Comparison of ENCODE assay signal across 8 cellular contexts in the genomic region with DNA sequence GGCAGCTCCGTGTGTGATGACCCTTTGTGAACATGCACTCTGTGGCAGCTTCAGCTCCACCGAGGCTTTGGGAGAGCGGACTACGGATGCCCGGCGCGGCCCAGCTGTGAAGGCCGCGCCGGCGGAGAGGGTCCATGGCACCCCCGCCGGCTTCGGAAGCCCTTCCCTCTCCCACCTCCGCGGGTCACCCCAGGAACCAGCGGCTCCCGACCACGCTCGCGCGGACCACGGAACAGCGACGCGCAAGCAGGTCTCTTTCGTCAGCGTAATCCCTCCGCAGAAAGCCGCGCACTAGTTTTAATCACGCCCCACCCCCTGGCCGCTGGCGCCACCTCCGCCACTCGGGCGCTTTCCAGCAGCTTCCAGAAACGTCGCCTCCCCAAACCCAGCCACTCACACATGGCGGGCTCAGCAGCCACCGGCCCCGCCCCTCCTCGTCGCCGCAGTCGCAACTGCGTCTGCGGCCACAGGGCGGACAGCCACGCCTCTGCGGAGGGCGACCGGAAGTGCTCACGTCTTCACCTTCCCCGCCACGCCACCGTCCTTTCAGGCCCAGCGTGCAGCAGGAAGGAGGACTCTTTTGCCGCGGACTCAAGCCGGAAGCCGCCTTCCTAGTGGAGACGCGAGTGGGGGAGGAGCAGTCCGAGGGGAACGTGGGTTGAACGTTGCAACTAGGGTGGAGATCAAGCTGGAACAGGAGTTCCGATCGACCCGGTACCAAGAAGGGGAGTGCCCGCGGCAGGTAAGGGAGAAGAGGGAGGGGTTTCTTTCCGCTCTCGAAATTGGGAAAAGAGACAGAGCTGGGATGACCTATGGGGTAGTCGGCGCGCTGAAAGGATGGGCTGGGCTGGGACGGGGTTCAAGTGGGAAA. TPM values are rescaled to one million over a fixed set of nuclear protein-coding genes. Genes with fewer than 3 reads are reported as not detected.
DNase-seq lines count a peak whose midpoint lies in the region; ATAC-seq and TF ChIP-seq lines count a peak whose summit lies in the region.

A gene (plus strand): TSS at position 606 of the 871 bp plus-strand sequence. CDS start 3,221 bp downstream, outside the sequence.

- DNase-seq in GM10266 (ENCODE audit: extremely low spot score) (peak; percentile 91), NCI-H1092 treated with DMSO at 0.1 percent for 48 hours (lab: John Stamatoyannopoulos, UW) (peak; percentile 97), SKM-1 (lab: John Stamatoyannopoulos, UW; ENCODE audit: unreplicated experiment) (peak; percentile 98), Right ventricle myocardium inferior (ENCODE audit: missing footprints) (peak; percentile 99), ovary (peak; percentile 96 to 98 (median 98)), tibial artery (peak; percentile 96 to 99)
- DNase-seq in activated naive CD8-positive, alpha-beta T cell treated with anti-CD3 and anti-CD28 coated beads, Interleukin-2, amount 10 ng/mL, durations not matched to agents 7 days and 5 days = peak; percentile 99

- peaks cover 11% of the 10 kb centered on the region for H3K36me3 Mint-ChIP-seq in activated naive CD8-positive, alpha-beta T cell treated with anti-CD3 and anti-CD28 coated beads, Interleukin-2, amount 10 ng/mL, durations not matched to agents 7 days and 5 days

- peak; percentile 86 for TF ChIP-seq POLR2A in ovary (IDR thresholded peaks at IDR 0.05)

- POLR2A ChIA-PET in activated naive CD8-positive, alpha-beta T cell treated with anti-CD3 and anti-CD28 coated beads, Interleukin-2, amount 10 ng/mL, durations not matched to agents 7 days and 5 days (lab: Charles Lee) = interaction anchor here (0.7 to 3.9 kb wide), 27 partner anchors 10 to 768 kb away, joined by 3 to 59 read pairs (median 5); a partner anchor contains a TSS

- no peak within 1 kb of the TSS for H3K27ac Mint-ChIP-seq in activated naive CD8-positive, alpha-beta T cell treated with anti-CD3 and anti-CD28 coated beads, Interleukin-2, amount 10 ng/mL, durations not matched to agents 7 days and 5 days

- H3K27me3 ChIP-seq in ovary (no peaks in the 10 kb centered on the region), tibial artery (no peaks in the 10 kb centered on the region)

- peak; percentile 84 for TF ChIP-seq EP300 in ovary (IDR thresholded peaks at IDR 0.05)

- H3K9me3 ChIP-seq in ovary = no peaks in the 10 kb centered on the region
- H3K9me3 ChIP-seq in tibial artery = no peaks in the 10 kb centered on the region

- no peak within 1 kb of the TSS for H3K4me3 Mint-ChIP-seq in activated naive CD8-positive, alpha-beta T cell treated with anti-CD3 and anti-CD28 coated beads, Interleukin-2, amount 10 ng/mL, durations not matched to agents 7 days and 5 days

- intact Hi-C loops in Right ventricle myocardium inferior (cut with DNase I) (loop anchor here (1.0 to 5.0 kb wide), 3 partner anchors 153 to 310 kb away; a partner anchor contains a TSS), ovary (cut with DNase I) (loop anchor here in 2 of 4 donors (1.0 to 5.0 kb wide), 4 partner anchors 57 to 250 kb away; a partner anchor contains a TSS), tibial artery (cut with DNase I; ENCODE audit: low total_unique reads) (loop anchor here (2.0 to 10.0 kb wide), 3 partner anchors 57 to 210 kb away; a partner anchor contains a TSS)

- peak within 1 kb of the TSS; percentile 99 to 100 for H3K27ac ChIP-seq in ovary
- peak within 1 kb of the TSS; percentile 99 for H3K27ac ChIP-seq in tibial artery

- no peaks in the 10 kb centered on the region for H3K27me3 Mint-ChIP-seq in activated naive CD8-positive, alpha-beta T cell treated with anti-CD3 and anti-CD28 coated beads, Interleukin-2, amount 10 ng/mL, durations not matched to agents 7 days and 5 days

- 0% methylated on average over 67 to 78 of the region's 78 CpGs for WGBS in ovary, 3 donors

- H3K4me3 ChIP-seq in ovary (peak within 1 kb of the TSS; percentile 88), tibial artery (peak within 1 kb of the TSS; percentile 77 to 92)

- TF ChIP-seq CTCF in GM10266 (IDR thresholded peaks at IDR 0.05; ENCODE audit: control insufficient read depth, insufficient read depth, low read depth, missing control alignments) (no peak), ovary (IDR thresholded peaks at IDR 0.05) (peak; percentile 34 to 90 (median 80)), tibial artery (IDR thresholded peaks at IDR 0.05) (peak; percentile 38 to 63)

- no peaks in the 10 kb centered on the region for H3K9me3 Mint-ChIP-seq in activated naive CD8-positive, alpha-beta T cell treated with anti-CD3 and anti-CD28 coated beads, Interleukin-2, amount 10 ng/mL, durations not matched to agents 7 days and 5 days

- H3K36me3 ChIP-seq in ovary (no peaks in the 10 kb centered on the region), tibial artery (no peaks in the 10 kb centered on the region)

- ATAC-seq in HG02610 (IDR thresholded peaks at IDR 0.05; ENCODE audit: unreplicated experiment) (peak; percentile 88), Right ventricle myocardium inferior (peak; percentile 97)
- ATAC-seq in activated naive CD8-positive, alpha-beta T cell treated with anti-CD3 and anti-CD28 coated beads, Interleukin-2, amount 10 ng/mL, durations not matched to agents 7 days and 5 days (ENCODE audit: low read depth) = peak; percentile 88

- H3K4me1 ChIP-seq in ovary (ENCODE audit: insufficient read depth) (peaks cover 2% of the 10 kb centered on the region), tibial artery (peaks cover 5 to 49% (median 25%) of the 10 kb centered on the region in 4 donors)

- peaks cover 13% of the 10 kb centered on the region for H3K4me1 Mint-ChIP-seq in activated naive CD8-positive, alpha-beta T cell treated with anti-CD3 and anti-CD28 coated beads, Interleukin-2, amount 10 ng/mL, durations not matched to agents 7 days and 5 days

RNA-seq across cellular contexts. Expression of the gene that starts here (rescaled TPM):
- total RNA-seq in activated naive CD8-positive, alpha-beta T cell treated with anti-CD3 and anti-CD28 coated beads, Interleukin-2, amount 10 ng/mL, durations not matched to agents 7 days and 5 days = 10 to 100 TPM; 23.9 to 25.8 TPM
- total RNA-seq in Right ventricle myocardium inferior (10.3 TPM), ovary (10 to 100 TPM; 19.4 to 26.8 (median 22.4) TPM)
- 10 to 100 TPM; 12.1 to 16.2 TPM for polyA plus RNA-seq in ovary

Comparison
In these comparisons a context has a peak if more than half of its experiments do, and no peak if none do; other contexts are left out.
1. Peak in every context shown above with its lines: DNase-seq, ATAC-seq, H3K4me3 ChIP-seq and H3K27ac ChIP-seq.